In genomic region chr11:46918778-46919513, GRCh38 we compare ENCODE assay signal across 8 cellular contexts. TPM values are rescaled to one million over a fixed set of nuclear protein-coding genes. Genes with fewer than 3 reads are reported as not detected.
DNase-seq lines count a peak whose midpoint lies in the region; ATAC-seq lines count a peak whose summit lies in the region.

No MANE protein-coding gene starts in this region.

- intact Hi-C loops in activated T-helper 1 cell treated with anti-CD3 and anti-CD28 coated beads, Interleukin-12 subunit alpha, Interleukin-12 subunit beta, Interleukin-2, Interleukin-4 antibody, amounts not matched to agents 30 ng/mL and 10 ng/mL and 1 ng/mL, durations not matched to agents 14 hours and 24 hours and 36 hours (cut with micrococcal nuclease) = no loop called here

- H3K9me3 Mint-ChIP-seq in T-helper 2 cell treated with Interferon-gamma antibody and Interleukin-4, amounts not matched to agents 5 μg/mL and 100 μg/mL, for 36 hours = no peaks in the 10 kb centered on the region
- no peaks in the 10 kb centered on the region for H3K9me3 Mint-ChIP-seq in activated T-helper 1 cell treated with anti-CD3 and anti-CD28 coated beads, Interleukin-12 subunit alpha, Interleukin-12 subunit beta, Interleukin-2, Interleukin-4 antibody, amounts not matched to agents 30 ng/mL and 10 ng/mL and 1 ng/mL, durations not matched to agents 14 hours and 24 hours and 36 hours
- no peaks in the 10 kb centered on the region for H3K9me3 Mint-ChIP-seq in immature natural killer cell

- no peak overlapping the region for H3K27ac Mint-ChIP-seq in T-helper 2 cell treated with Interferon-gamma antibody and Interleukin-4, amounts not matched to agents 5 μg/mL and 100 μg/mL, for 36 hours
- peak overlapping the region; percentile 44 for H3K27ac Mint-ChIP-seq in activated T-helper 1 cell treated with anti-CD3 and anti-CD28 coated beads, Interleukin-12 subunit alpha, Interleukin-12 subunit beta, Interleukin-2, Interleukin-4 antibody, amounts not matched to agents 30 ng/mL and 10 ng/mL and 1 ng/mL, durations not matched to agents 14 hours and 24 hours and 36 hours
- H3K27ac Mint-ChIP-seq in immature natural killer cell = no peak overlapping the region

- no peak for ATAC-seq in GM19455 (IDR thresholded peaks at IDR 0.05; ENCODE audit: unreplicated experiment)

- DNase-seq in T-helper 2 cell treated with Interferon-gamma antibody and Interleukin-4, amounts not matched to agents 5 μg/mL and 100 μg/mL, for 36 hours (ENCODE audit: low spot score) = no peak
- DNase-seq in T-helper 2 cell (no peak), immature natural killer cell (no peak), superior temporal gyrus (ENCODE audit: extremely low spot score) (peak; percentile 20), T1000 (lab: John Stamatoyannopoulos, UW) (no peak), SHP77 (lab: John Stamatoyannopoulos, UW) (no peak)
- DNase-seq in activated T-helper 1 cell treated with anti-CD3 and anti-CD28 coated beads, Interleukin-12 subunit alpha, Interleukin-12 subunit beta, Interleukin-2, Interleukin-4 antibody, amounts not matched to agents 30 ng/mL and 10 ng/mL and 1 ng/mL, durations not matched to agents 14 hours and 24 hours and 36 hours (ENCODE audit: low spot score) = no peak

- H3K4me1 Mint-ChIP-seq in T-helper 2 cell treated with Interferon-gamma antibody and Interleukin-4, amounts not matched to agents 5 μg/mL and 100 μg/mL, for 36 hours (ENCODE audit: low read depth) = peaks cover 20% of the 10 kb centered on the region
- peaks cover 24% of the 10 kb centered on the region for H3K4me1 Mint-ChIP-seq in activated T-helper 1 cell treated with anti-CD3 and anti-CD28 coated beads, Interleukin-12 subunit alpha, Interleukin-12 subunit beta, Interleukin-2, Interleukin-4 antibody, amounts not matched to agents 30 ng/mL and 10 ng/mL and 1 ng/mL, durations not matched to agents 14 hours and 24 hours and 36 hours (ENCODE audit: low read depth)
- peaks cover 27 to 30% of the 10 kb centered on the region in 2 donors for H3K4me1 Mint-ChIP-seq in immature natural killer cell

- peaks cover 55% of the 10 kb centered on the region for H3K27me3 Mint-ChIP-seq in T-helper 2 cell treated with Interferon-gamma antibody and Interleukin-4, amounts not matched to agents 5 μg/mL and 100 μg/mL, for 36 hours (ENCODE audit: low read depth)
- peaks cover 57% of the 10 kb centered on the region for H3K27me3 Mint-ChIP-seq in activated T-helper 1 cell treated with anti-CD3 and anti-CD28 coated beads, Interleukin-12 subunit alpha, Interleukin-12 subunit beta, Interleukin-2, Interleukin-4 antibody, amounts not matched to agents 30 ng/mL and 10 ng/mL and 1 ng/mL, durations not matched to agents 14 hours and 24 hours and 36 hours (ENCODE audit: insufficient read depth)
- H3K27me3 Mint-ChIP-seq in immature natural killer cell (ENCODE audit: low read depth in 3 of 3) = peaks cover 11 to 40% (median 32%) of the 10 kb centered on the region in 3 donors

- peak overlapping the region; percentile 70 for H3K4me3 Mint-ChIP-seq in T-helper 2 cell treated with Interferon-gamma antibody and Interleukin-4, amounts not matched to agents 5 μg/mL and 100 μg/mL, for 36 hours
- peak overlapping the region; percentile 71 for H3K4me3 Mint-ChIP-seq in activated T-helper 1 cell treated with anti-CD3 and anti-CD28 coated beads, Interleukin-12 subunit alpha, Interleukin-12 subunit beta, Interleukin-2, Interleukin-4 antibody, amounts not matched to agents 30 ng/mL and 10 ng/mL and 1 ng/mL, durations not matched to agents 14 hours and 24 hours and 36 hours
- H3K4me3 Mint-ChIP-seq in immature natural killer cell = peak overlapping the region; percentile 38 to 86 (median 80)

- H3K36me3 Mint-ChIP-seq in T-helper 2 cell treated with Interferon-gamma antibody and Interleukin-4, amounts not matched to agents 5 μg/mL and 100 μg/mL, for 36 hours (ENCODE audit: low read depth) = no peaks in the 10 kb centered on the region
- peaks cover 2% of the 10 kb centered on the region for H3K36me3 Mint-ChIP-seq in activated T-helper 1 cell treated with anti-CD3 and anti-CD28 coated beads, Interleukin-12 subunit alpha, Interleukin-12 subunit beta, Interleukin-2, Interleukin-4 antibody, amounts not matched to agents 30 ng/mL and 10 ng/mL and 1 ng/mL, durations not matched to agents 14 hours and 24 hours and 36 hours (ENCODE audit: low read depth)
- H3K36me3 Mint-ChIP-seq in immature natural killer cell = no peaks in the 10 kb centered on the region

RNA-seq across cellular contexts. Expression of gene LRP4, which starts 0.6 kb away (rescaled TPM):
- 0.08 and 0.15 TPM in 2 replicates for total RNA-seq in activated T-helper 1 cell treated with anti-CD3 and anti-CD28 coated beads, Interleukin-12 subunit alpha, Interleukin-12 subunit beta, Interleukin-2, Interleukin-4 antibody, amounts not matched to agents 30 ng/mL and 10 ng/mL and 1 ng/mL, durations not matched to agents 14 hours and 24 hours and 36 hours
- not detected for polyA plus RNA-seq in immature natural killer cell

RNA-seq across cellular contexts. Expression of gene CSTPP1, which starts 17.6 kb away (rescaled TPM):
- 15.1 and 16.7 TPM in 2 replicates for total RNA-seq in activated T-helper 1 cell treated with anti-CD3 and anti-CD28 coated beads, Interleukin-12 subunit alpha, Interleukin-12 subunit beta, Interleukin-2, Interleukin-4 antibody, amounts not matched to agents 30 ng/mL and 10 ng/mL and 1 ng/mL, durations not matched to agents 14 hours and 24 hours and 36 hours
- 10 to 100 TPM; 13.2 to 24.1 (median 22.0) TPM for polyA plus RNA-seq in immature natural killer cell
